Comparison of ENCODE assay signal across 9 cellular contexts in the genomic region with DNA sequence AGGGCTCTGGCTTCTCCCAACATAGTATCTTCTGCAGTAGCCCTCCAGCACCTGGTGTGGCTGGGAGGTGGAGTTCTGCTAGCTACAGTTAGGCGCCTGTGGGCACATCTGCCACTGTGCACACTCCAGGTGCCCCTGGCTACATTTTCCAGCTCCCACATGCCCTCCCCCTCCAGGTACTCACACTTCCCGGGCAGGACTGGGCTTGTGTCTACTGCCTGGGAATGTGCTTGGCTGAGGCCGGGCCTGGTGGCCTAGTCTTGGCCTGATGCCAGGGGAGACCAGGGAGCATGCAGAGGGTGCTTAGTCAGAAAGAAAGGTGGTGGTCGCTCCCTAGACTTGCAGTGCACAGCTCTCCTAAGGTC. TPM values are rescaled to one million over a fixed set of nuclear protein-coding genes. Genes with fewer than 3 reads are reported as not detected.
DNase-seq lines count a peak whose midpoint lies in the region; ATAC-seq lines count a peak whose summit lies in the region.
"Had no signal": no experiment of that assay in that cellular context is flagged by ENCODE, and none has a peak within 500 bp of the region (broad histone marks: within the 10 kb centered on the region; RNA-seq: fewer than 3 reads in every experiment).

No MANE protein-coding gene starts in this region.

- no peak overlapping the region for H3K4me3 ChIP-seq in rectal smooth muscle tissue (ENCODE audit: low read length)

- H3K4me1 ChIP-seq in rectal smooth muscle tissue (ENCODE audit: control insufficient read depth, insufficient read depth, low read length), result peaks cover 40% of the 10 kb centered on the region

- H3K9ac ChIP-seq in rectal smooth muscle tissue (ENCODE audit: low read length), result no peak overlapping the region

- no peaks in the 10 kb centered on the region for H3K27me3 ChIP-seq in rectal smooth muscle tissue (ENCODE audit: control insufficient read depth, insufficient read depth, low read length)

- ATAC-seq in GM18867 (IDR thresholded peaks at IDR 0.05; ENCODE audit: unreplicated experiment) (no peak), GM18858 (IDR thresholded peaks at IDR 0.05; ENCODE audit: unreplicated experiment) (no peak)

- DNase-seq in EL, result peak; percentile 60
- peak; percentile 95 for DNase-seq in NCI-H345 (lab: John Stamatoyannopoulos, UW)
- DNase-seq in dermis blood vessel endothelial cell, result peak; percentile 43
- DNase-seq in T-helper 9 cell, result no peak
- DNase-seq in NCI-H524 treated with DMSO at 0.1 percent for 48 hours (lab: John Stamatoyannopoulos, UW), result no peak

- peak overlapping the region; percentile 77 for H3K27ac ChIP-seq in rectal smooth muscle tissue (ENCODE audit: low read depth, low read length)

- H3K36me3 ChIP-seq in rectal smooth muscle tissue (ENCODE audit: control insufficient read depth, insufficient read depth, low read length), result peaks cover 1% of the 10 kb centered on the region

RNA-seq across cellular contexts. Expression of a gene that starts 15.9 kb away (rescaled TPM):
- total RNA-seq in dermis blood vessel endothelial cell, result 38.8 and 47.8 TPM in 2 replicates

RNA-seq across cellular contexts. Expression of a gene that starts 51.1 kb away (rescaled TPM):
- 102 and 180 TPM in 2 replicates for total RNA-seq in dermis blood vessel endothelial cell

RNA-seq across cellular contexts. Expression of a gene that starts 56.2 kb away (rescaled TPM):
- total RNA-seq in dermis blood vessel endothelial cell, result not detected in 2 replicates
- total RNA-seq: activated T-helper 1 cell treated with anti-CD3 and anti-CD28 coated beads, Interleukin-12 subunit alpha, Interleukin-12 subunit beta, Interleukin-2, Interleukin-4 antibody, amounts not matched to agents 30 ng/mL and 10 ng/mL and 1 ng/mL, durations not matched to agents 14 hours and 24 hours and 36 hours had no signal

RNA-seq across cellular contexts. Expression of a gene that starts 57.5 kb away (rescaled TPM):
- total RNA-seq in dermis blood vessel endothelial cell, result 18.7 and 23.3 TPM in 2 replicates

Comparison
In these comparisons a context has a peak if more than half of its experiments do, and no peak if none do; other contexts are left out.
1. DNase-seq: peak in EL (single experiment), NCI-H345 (single experiment) and dermis blood vessel endothelial cell (single experiment); none in T-helper 9 cell (single experiment) and NCI-H524 treated with DMSO at 0.1 percent for 48 hours (single experiment).